In the genomic region with DNA sequence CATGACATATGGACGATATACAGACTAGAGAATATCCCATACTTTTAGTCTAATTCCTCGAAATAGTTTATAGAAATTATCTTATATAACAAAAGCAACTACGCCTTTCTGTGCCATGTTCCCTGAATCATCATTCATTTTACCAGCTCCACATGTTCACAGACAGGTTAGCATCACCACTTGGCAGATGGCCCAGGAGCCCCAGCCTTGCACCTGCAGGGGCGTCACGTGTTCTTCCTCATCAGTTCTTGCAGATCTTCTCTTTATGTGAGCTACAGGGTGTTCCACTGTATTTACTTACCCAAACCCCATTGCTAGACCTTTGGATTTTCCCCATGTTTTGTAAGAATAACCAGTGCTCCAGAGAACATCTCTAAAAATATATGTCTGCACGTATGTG, we compare ENCODE assay signal across 12 cellular contexts. TPM values are rescaled to one million over a fixed set of nuclear protein-coding genes. Genes with fewer than 3 reads are reported as not detected.
DNase-seq lines count a peak whose midpoint lies in the region; ATAC-seq, FAIRE-seq and TF ChIP-seq lines count a peak whose summit lies in the region.
"Had no signal": no experiment of that assay in that cellular context is flagged by ENCODE, and none has a peak within 500 bp of the region (broad histone marks: within the 10 kb centered on the region; RNA-seq: fewer than 3 reads in every experiment).

No MANE protein-coding gene starts in this region.

- H3K27ac ChIP-seq in MM.1S (ENCODE audit: low read length) (peak overlapping the region; percentile 19; the same call in 1 of the 2 replicates), esophagus muscularis mucosa (replicated peaks in 1 of 4) (no peak overlapping the region)

- no peaks in the 10 kb centered on the region for H3K27me3 ChIP-seq in MM.1S (replicated peaks; ENCODE audit: insufficient read depth, low read length)
- H3K27me3 ChIP-seq in esophagus muscularis mucosa: peaks cover 0 to 11% (median 0%) of the 10 kb centered on the region in 4 donors
- H3K27me3 ChIP-seq: SJSA1 had no signal

- no peaks in the 10 kb centered on the region for H3K9me2 ChIP-seq in MM.1S (replicated peaks; ENCODE audit: insufficient read depth, low read length)

- H3K4me2 ChIP-seq in MM.1S (ENCODE audit: low read depth, low read length): 0 out of 2 replicates have a peak overlapping the region, but pooled peaks have one; percentile 11

- H3K79me2 ChIP-seq in MM.1S (ENCODE audit: low read length): no peaks in the 10 kb centered on the region

- no peaks in the 10 kb centered on the region for H3K36me3 ChIP-seq in MM.1S (replicated peaks; ENCODE audit: insufficient read depth, low read length)
- no peaks in the 10 kb centered on the region for H3K36me3 ChIP-seq in esophagus muscularis mucosa
- H3K36me3 ChIP-seq: SJSA1 had no signal

- no peak overlapping the region for H2AFZ ChIP-seq in MM.1S (ENCODE audit: low read length)

- TF ChIP-seq POLR2A in erythroblast (IDR thresholded peaks at IDR 0.05; ENCODE audit: low read length) (no peak), esophagus muscularis mucosa (IDR thresholded peaks at IDR 0.05; ENCODE audit: low read depth) (no peak), GM12892 (IDR thresholded peaks at IDR 0.05; ENCODE audit: low read depth, low read length) (no peak)

- ATAC-seq in GM21528 (IDR thresholded peaks at IDR 0.05; ENCODE audit: low FRiP score, unreplicated experiment): no peak
- ATAC-seq: HCT116 had no signal

- no peaks in the 10 kb centered on the region for H3F3A ChIP-seq in MM.1S (ENCODE audit: insufficient read depth, low read length)

- peaks cover 8% of the 10 kb centered on the region; the same call in 1 of the 2 replicates for H3K4me1 ChIP-seq in MM.1S (ENCODE audit: low read length)
- peaks cover 0 to 13% (median 5%) of the 10 kb centered on the region in 4 donors for H3K4me1 ChIP-seq in esophagus muscularis mucosa

- FAIRE-seq in GM12892 (lab: Jason Lieb, UNC): no peak

- no peaks in the 10 kb centered on the region for H3K9me3 ChIP-seq in MM.1S (replicated peaks; ENCODE audit: insufficient read depth, low read length)
- H3K9me3 ChIP-seq in esophagus muscularis mucosa: no peaks in the 10 kb centered on the region

- TF ChIP-seq CTCF in MM.1S (IDR thresholded peaks at IDR 0.05; ENCODE audit: low read length): no peak
- no peak for TF ChIP-seq CTCF in esophagus muscularis mucosa (IDR thresholded peaks at IDR 0.05)

- no peak overlapping the region for H3K4me3 ChIP-seq in MM.1S (ENCODE audit: low read length)
- H3K4me3 ChIP-seq in esophagus muscularis mucosa: no peak overlapping the region
- H3K4me3 ChIP-seq: SJSA1 had no signal

- H4K20me1 ChIP-seq in MM.1S (ENCODE audit: insufficient read depth, low read length): no peaks in the 10 kb centered on the region

- TF ChIP-seq EP300 in esophagus muscularis mucosa (IDR thresholded peaks at IDR 0.05): no peak

- no peak overlapping the region for H3K9ac ChIP-seq in MM.1S (ENCODE audit: low read length)

- WGBS in esophagus muscularis mucosa: 88% methylated on average over 6 of the region's 6 CpGs

- intact Hi-C loops in esophagus muscularis mucosa (cut with DNase I): no loop called here

- DNase-seq in COLO668 (lab: John Stamatoyannopoulos, UW; ENCODE audit: unreplicated experiment) (peak; percentile 87), MM.1S (peak; percentile 82), NCI-H526 treated with DMSO at 0.1 percent for 48 hours (lab: John Stamatoyannopoulos, UW) (peak; percentile 55), erythroblast (lab: John Stamatoyannopoulos, UW) (peak; percentile 59 to 64), esophagus muscularis mucosa (ENCODE audit: extremely low spot score) (no peak), inferior parietal cortex (ENCODE audit: extremely low spot score) (no peak), GM12892 (ENCODE audit: insufficient read length) (no peak)
- DNase-seq: effector memory CD4-positive, alpha-beta T cell had no signal

RNA-seq across cellular contexts. Expression of a gene that starts 12.6 kb away (rescaled TPM):
- not detected for total RNA-seq in esophagus muscularis mucosa
- 0.06 TPM for polyA plus RNA-seq in GM12892 (2012; ENCODE audit: missing spikeins)
- total RNA-seq: SJSA1, skeletal muscle tissue had no signal

RNA-seq across cellular contexts. Expression of a gene that starts 38.2 kb away (rescaled TPM):
- 1 to 10 TPM in 1 of 4 donors, under 1 TPM in 1, not detected in 2; 0.71 to 1.5 TPM for total RNA-seq in esophagus muscularis mucosa
- polyA plus RNA-seq in GM12892 (2012; ENCODE audit: missing spikeins): 2.9 TPM
- total RNA-seq: skeletal muscle tissue had no signal

Comparison
In these comparisons a context has a peak if more than half of its experiments do, and no peak if none do; other contexts are left out.
1. DNase-seq: peak in COLO668 (single experiment), MM.1S (single experiment), NCI-H526 treated with DMSO at 0.1 percent for 48 hours (single experiment) and erythroblast (2 of 2); none in esophagus muscularis mucosa (single experiment), inferior parietal cortex (single experiment) and GM12892 (single experiment).